ENCODE assay signal across 1 cellular context in genomic region chr12:6851921-6852650, GRCh38.
TF ChIP-seq lines count a peak whose summit lies in the region.

USP5 (plus strand) TSS chr12:6852150; CDS start chr12:6852180, 30 bp downstream.

TF ChIP-seq in HepG2, 621 proteins besides CTCF, POLR2A, EP300 and RAD21 (continued from another document and continues in another):
- TF ChIP-seq KIAA2018 (CRISPR knock-in tag; IDR thresholded peaks at IDR 0.05; ENCODE audit: borderline replicate concordance) (no peak), SKIL (CRISPR knock-in tag; IDR thresholded peaks at IDR 0.05; ENCODE audit: borderline replicate concordance) (no peak), THAP11 (CRISPR knock-in tag; IDR thresholded peaks at IDR 0.05) (peak; percentile 99), TFE3 (CRISPR knock-in tag; IDR thresholded peaks at IDR 0.05) (peak; percentile 50; the same call in 1 of the 2 replicates), SMYD3 (CRISPR knock-in tag; IDR thresholded peaks at IDR 0.05) (no peak), CSRNP2 (CRISPR knock-in tag; conservative IDR thresholded peaks at IDR 0.05; ENCODE audit: low read depth) (no peak), CCAR2 (optimal IDR thresholded peaks at IDR 0.05; ENCODE audit: low read depth, low read length) (no peak), ZNF605 (CRISPR knock-in tag; IDR thresholded peaks at IDR 0.05) (no peak), HOXA9 (CRISPR knock-in tag; IDR thresholded peaks at IDR 0.05; ENCODE audit: borderline replicate concordance) (no peak), SALL1 (CRISPR knock-in tag; IDR thresholded peaks at IDR 0.05) (peak; percentile 62), SP5 (CRISPR knock-in tag; IDR thresholded peaks at IDR 0.05; ENCODE audit: borderline replicate concordance, low read depth) (peak; percentile 28; the same call in 1 of the 2 replicates), ZBTB37 (CRISPR knock-in tag; IDR thresholded peaks at IDR 0.05) (0 out of 2 replicates have a peak, but pooled peaks have one; percentile 49), SP1 (IDR thresholded peaks at IDR 0.05) (no peak), SP1 (CRISPR knock-in tag; IDR thresholded peaks at IDR 0.05) (peak; percentile 64), SMAD1 (CRISPR knock-in tag; IDR thresholded peaks at IDR 0.05; ENCODE audit: borderline replicate concordance, low read depth) (peak; percentile 62; the same call in 1 of the 2 replicates), ZNF841 (CRISPR knock-in tag; IDR thresholded peaks at IDR 0.05; ENCODE audit: borderline replicate concordance) (no peak), SALL2 (CRISPR knock-in tag; IDR thresholded peaks at IDR 0.05) (peak; percentile 91; the same call in 1 of the 2 replicates), ZNF557 (CRISPR knock-in tag; IDR thresholded peaks at IDR 0.05) (no peak), GMEB2 (CRISPR knock-in tag; IDR thresholded peaks at IDR 0.05; ENCODE audit: low read depth) (peak; percentile 73), ETV6 (CRISPR knock-in tag; conservative IDR thresholded peaks at IDR 0.05) (peak; percentile 63; the same call in 1 of the 2 replicates), ZNF687 (CRISPR knock-in tag; IDR thresholded peaks at IDR 0.05) (peak; percentile 75), SOX6 (IDR thresholded peaks at IDR 0.05) (no peak), SOX6 (CRISPR knock-in tag; IDR thresholded peaks at IDR 0.05) (no peak), ZNF772 (CRISPR knock-in tag; IDR thresholded peaks at IDR 0.05) (peak; percentile 63), ERF (CRISPR knock-in tag; IDR thresholded peaks at IDR 0.05) (peak; percentile 58; the same call in 1 of the 2 replicates), SAFB2 (CRISPR knock-in tag; IDR thresholded peaks at IDR 0.05; ENCODE audit: borderline replicate concordance, low read depth) (peak; percentile 66; the same call in 1 of the 2 replicates), ZNF691 (CRISPR knock-in tag; IDR thresholded peaks at IDR 0.05; ENCODE audit: borderline replicate concordance, low read depth) (no peak), ZNF30 (CRISPR knock-in tag; IDR thresholded peaks at IDR 0.05) (no peak), ZFP36L2 (CRISPR knock-in tag; IDR thresholded peaks at IDR 0.05) (no peak), LCORL (IDR thresholded peaks at IDR 0.05) (no peak), LCORL (CRISPR knock-in tag; IDR thresholded peaks at IDR 0.05) (no peak), ZNF468 (CRISPR knock-in tag; IDR thresholded peaks at IDR 0.05) (no peak), TMF1 (CRISPR knock-in tag; IDR thresholded peaks at IDR 0.05; ENCODE audit: low read depth) (no peak), ZNF546 (CRISPR knock-in tag; conservative IDR thresholded peaks at IDR 0.05) (no peak), ARNTL (CRISPR knock-in tag; IDR thresholded peaks at IDR 0.05) (peak; percentile 37; the same call in 1 of the 2 replicates), PITX1 (CRISPR knock-in tag; IDR thresholded peaks at IDR 0.05) (peak; percentile 66)
